ENCODE assay signal across 19 cellular contexts in genomic region chr19:39926170-39926755, GRCh38.
"Had no signal": no experiment of that assay in that cellular context is flagged by ENCODE, and none has a peak within 500 bp of the region (broad histone marks: within the 10 kb centered on the region; RNA-seq: fewer than 3 reads in every experiment).

No MANE protein-coding gene starts in this region.

- H3K9me3 ChIP-seq: lower lobe of right lung, tibial artery, vagina had no signal

- H3K27ac Mint-ChIP-seq: immature natural killer cell; nephron; stimulated activated memory B cell treated with anti-CD40 and anti-IgM and Interleukin-4, amounts not matched to agents 10 μg/mL and 1 μg/mL and 100 μg/mL, for 72 hours had no signal

- H3K36me3 ChIP-seq: lower lobe of right lung, sigmoid colon, tibial artery, vagina had no signal

- H3K36me3 Mint-ChIP-seq: immature natural killer cell had no signal

- H3K4me1 Mint-ChIP-seq: immature natural killer cell; nephron; stimulated activated memory B cell treated with anti-CD40 and anti-IgM and Interleukin-4, amounts not matched to agents 10 μg/mL and 1 μg/mL and 100 μg/mL, for 72 hours had no signal

- H3K27ac ChIP-seq: lower lobe of right lung, sigmoid colon, tibial artery, vagina had no signal

- H3K4me1 ChIP-seq: lower lobe of right lung, sigmoid colon, tibial artery, vagina had no signal

- H3K4me3 Mint-ChIP-seq: immature natural killer cell; nephron; stimulated activated memory B cell treated with anti-CD40 and anti-IgM and Interleukin-4, amounts not matched to agents 10 μg/mL and 1 μg/mL and 100 μg/mL, for 72 hours had no signal

- DNase-seq: activated CD4-positive, alpha-beta T cell treated with anti-CD3 and anti-CD28 coated beads, Interleukin-2, amount 50 U/mL, for 1 hour; activated effector memory CD4-positive, alpha-beta T cell treated with anti-CD3 and anti-CD28 coated beads, Interleukin-2, amount 50 U/mL, for 16 hours; amniotic stem cell; dermis blood vessel endothelial cell; effector memory CD4-positive, alpha-beta T cell; immature natural killer cell; lower lobe of right lung; midbrain; nucleus accumbens; posterior cingulate gyrus; sigmoid colon; stimulated activated CD4-positive, alpha-beta T cell treated with anti-CD3 and anti-CD28 coated beads, Interleukin-4, amount 100 ng/mL, for 4 hours; substantia nigra; T1000 had no signal

- H3K9me3 Mint-ChIP-seq: immature natural killer cell; stimulated activated memory B cell treated with anti-CD40 and anti-IgM and Interleukin-4, amounts not matched to agents 10 μg/mL and 1 μg/mL and 100 μg/mL, for 72 hours had no signal

- H3K4me3 ChIP-seq: lower lobe of right lung, sigmoid colon, tibial artery, vagina had no signal

- ATAC-seq: activated naive CD4-positive, alpha-beta T cell treated with anti-CD3 and anti-CD28 coated beads, Interleukin-2, amount 50 U/mL, for 72 hours; stimulated activated memory B cell treated with anti-CD40 and anti-IgM and Interleukin-4, amounts not matched to agents 10 μg/mL and 1 μg/mL and 100 μg/mL, for 72 hours had no signal

- H3K27me3 ChIP-seq: vagina had no signal

- H3K27me3 Mint-ChIP-seq: stimulated activated memory B cell treated with anti-CD40 and anti-IgM and Interleukin-4, amounts not matched to agents 10 μg/mL and 1 μg/mL and 100 μg/mL, for 72 hours had no signal
